ENCODE assay signal across 1 cellular context in genomic region chr1:156657161-156657970, GRCh38.
TF ChIP-seq lines count a peak whose summit lies in the region.

No MANE protein-coding gene starts in this region.

TF ChIP-seq in HEK293, 187 proteins besides CTCF, POLR2A, EP300 and RAD21 (continues in another document):
- TF ChIP-seq, protein P1, sequence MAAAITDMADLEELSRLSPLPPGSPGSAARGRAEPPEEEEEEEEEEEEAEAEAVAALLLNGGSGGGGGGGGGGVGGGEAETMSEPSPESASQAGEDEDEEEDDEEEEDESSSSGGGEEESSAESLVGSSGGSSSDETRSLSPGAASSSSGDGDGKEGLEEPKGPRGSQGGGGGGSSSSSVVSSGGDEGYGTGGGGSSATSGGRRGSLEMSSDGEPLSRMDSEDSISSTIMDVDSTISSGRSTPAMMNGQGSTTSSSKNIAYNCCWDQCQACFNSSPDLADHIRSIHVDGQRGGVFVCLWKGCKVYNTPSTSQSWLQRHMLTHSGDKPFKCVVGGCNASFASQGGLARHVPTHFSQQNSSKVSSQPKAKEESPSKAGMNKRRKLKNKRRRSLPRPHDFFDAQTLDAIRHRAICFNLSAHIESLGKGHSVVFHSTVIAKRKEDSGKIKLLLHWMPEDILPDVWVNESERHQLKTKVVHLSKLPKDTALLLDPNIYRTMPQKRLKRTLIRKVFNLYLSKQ (tag by site-specific recombination; IDR thresholded peaks at IDR 0.05; ENCODE audit: borderline replicate concordance): no peak
- TF ChIP-seq PRDM1 (tag by site-specific recombination; IDR thresholded peaks at IDR 0.05) (peak; percentile 34; the same call in 1 of the 2 replicates), ZSCAN30 (tag by site-specific recombination; IDR thresholded peaks at IDR 0.05) (no peak), ZNF792 (tag by site-specific recombination; IDR thresholded peaks at IDR 0.05) (no peak), ZNF433 (tag by site-specific recombination; IDR thresholded peaks at IDR 0.05; ENCODE audit: low read depth) (no peak), ZNF596 (tag by site-specific recombination; IDR thresholded peaks at IDR 0.05) (no peak), ZNF366 (tag by site-specific recombination; conservative IDR thresholded peaks at IDR 0.05) (peak; percentile 57), ZEB2 (tag by site-specific recombination; IDR thresholded peaks at IDR 0.05) (peak; percentile 49; the same call in 1 of the 2 replicates), SP7 (tag by site-specific recombination; IDR thresholded peaks at IDR 0.05) (no peak; the same call in 1 of the 2 replicates), GLIS2 (tag by site-specific recombination; IDR thresholded peaks at IDR 0.05) (peak; percentile 37; the same call in 1 of the 2 replicates), WT1 (tag by site-specific recombination; IDR thresholded peaks at IDR 0.05) (0 out of 2 replicates have a peak, but pooled peaks have one; percentile 27), ZNF654 (tag by site-specific recombination; IDR thresholded peaks at IDR 0.05; ENCODE audit: low read depth) (peak; percentile 70), ZBTB44 (tag by site-specific recombination; IDR thresholded peaks at IDR 0.05) (no peak), EGR2 (tag by site-specific recombination; IDR thresholded peaks at IDR 0.05; ENCODE audit: low read depth) (no peak), KLF9 (tag by site-specific recombination; IDR thresholded peaks at IDR 0.05; ENCODE audit: low read depth) (peak; percentile 33; the same call in 1 of the 2 replicates), YY1 (tag by site-specific recombination; IDR thresholded peaks at IDR 0.05) (no peak), ELK4 (IDR thresholded peaks at IDR 0.05; ENCODE audit: borderline replicate concordance, low read depth, low read length) (no peak), ZNF660 (tag by site-specific recombination; IDR thresholded peaks at IDR 0.05) (no peak), ZNF404 (tag by site-specific recombination; IDR thresholded peaks at IDR 0.05) (no peak), ZFP41 (tag by site-specific recombination; IDR thresholded peaks at IDR 0.05; ENCODE audit: borderline replicate concordance) (no peak), ZFP3 (tag by site-specific recombination; IDR thresholded peaks at IDR 0.05; ENCODE audit: low read depth) (no peak), ZNF585B (tag by site-specific recombination; IDR thresholded peaks at IDR 0.05) (no peak), ZNF610 (tag by site-specific recombination; IDR thresholded peaks at IDR 0.05; ENCODE audit: borderline replicate concordance) (no peak), ZNF76 (tag by site-specific recombination; IDR thresholded peaks at IDR 0.05; ENCODE audit: borderline replicate concordance, low read depth) (no peak), ZNF133 (tag by site-specific recombination; IDR thresholded peaks at IDR 0.05) (no peak), ZFP37 (tag by site-specific recombination; IDR thresholded peaks at IDR 0.05) (0 out of 2 replicates have a peak, but pooled peaks have one; percentile 25), GLI4 (tag by site-specific recombination; IDR thresholded peaks at IDR 0.05) (0 out of 2 replicates have a peak, but pooled peaks have one; percentile 15), ZBTB10 (tag by site-specific recombination; IDR thresholded peaks at IDR 0.05) (no peak), REPIN1 (tag by site-specific recombination; IDR thresholded peaks at IDR 0.05; ENCODE audit: low read depth) (no peak), ZSCAN23 (tag by site-specific recombination; IDR thresholded peaks at IDR 0.05) (0 out of 2 replicates have a peak, but pooled peaks have one; percentile 50), ZBTB8A (tag by site-specific recombination; IDR thresholded peaks at IDR 0.05) (no peak), ZNF600 (tag by site-specific recombination; IDR thresholded peaks at IDR 0.05) (no peak), ZBTB17 (tag by site-specific recombination; IDR thresholded peaks at IDR 0.05) (peak; percentile 23; the same call in 1 of the 2 replicates), ZXDB (tag by site-specific recombination; IDR thresholded peaks at IDR 0.05) (peak; percentile 51; the same call in 1 of the 2 replicates), SETDB1 (IDR thresholded peaks at IDR 0.05; ENCODE audit: insufficient read length, low read length) (no peak)
- TF ChIP-seq, protein P2, sequence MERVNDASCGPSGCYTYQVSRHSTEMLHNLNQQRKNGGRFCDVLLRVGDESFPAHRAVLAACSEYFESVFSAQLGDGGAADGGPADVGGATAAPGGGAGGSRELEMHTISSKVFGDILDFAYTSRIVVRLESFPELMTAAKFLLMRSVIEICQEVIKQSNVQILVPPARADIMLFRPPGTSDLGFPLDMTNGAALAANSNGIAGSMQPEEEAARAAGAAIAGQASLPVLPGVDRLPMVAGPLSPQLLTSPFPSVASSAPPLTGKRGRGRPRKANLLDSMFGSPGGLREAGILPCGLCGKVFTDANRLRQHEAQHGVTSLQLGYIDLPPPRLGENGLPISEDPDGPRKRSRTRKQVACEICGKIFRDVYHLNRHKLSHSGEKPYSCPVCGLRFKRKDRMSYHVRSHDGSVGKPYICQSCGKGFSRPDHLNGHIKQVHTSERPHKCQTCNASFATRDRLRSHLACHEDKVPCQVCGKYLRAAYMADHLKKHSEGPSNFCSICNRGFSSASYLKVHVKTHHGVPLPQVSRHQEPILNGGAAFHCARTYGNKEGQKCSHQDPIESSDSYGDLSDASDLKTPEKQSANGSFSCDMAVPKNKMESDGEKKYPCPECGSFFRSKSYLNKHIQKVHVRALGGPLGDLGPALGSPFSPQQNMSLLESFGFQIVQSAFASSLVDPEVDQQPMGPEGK (tag by site-specific recombination; IDR thresholded peaks at IDR 0.05): peak; percentile 62
- TF ChIP-seq, protein P3, sequence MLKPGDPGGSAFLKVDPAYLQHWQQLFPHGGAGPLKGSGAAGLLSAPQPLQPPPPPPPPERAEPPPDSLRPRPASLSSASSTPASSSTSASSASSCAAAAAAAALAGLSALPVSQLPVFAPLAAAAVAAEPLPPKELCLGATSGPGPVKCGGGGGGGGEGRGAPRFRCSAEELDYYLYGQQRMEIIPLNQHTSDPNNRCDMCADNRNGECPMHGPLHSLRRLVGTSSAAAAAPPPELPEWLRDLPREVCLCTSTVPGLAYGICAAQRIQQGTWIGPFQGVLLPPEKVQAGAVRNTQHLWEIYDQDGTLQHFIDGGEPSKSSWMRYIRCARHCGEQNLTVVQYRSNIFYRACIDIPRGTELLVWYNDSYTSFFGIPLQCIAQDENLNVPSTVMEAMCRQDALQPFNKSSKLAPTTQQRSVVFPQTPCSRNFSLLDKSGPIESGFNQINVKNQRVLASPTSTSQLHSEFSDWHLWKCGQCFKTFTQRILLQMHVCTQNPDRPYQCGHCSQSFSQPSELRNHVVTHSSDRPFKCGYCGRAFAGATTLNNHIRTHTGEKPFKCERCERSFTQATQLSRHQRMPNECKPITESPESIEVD (tag by site-specific recombination; IDR thresholded peaks at IDR 0.05): no peak
- TF ChIP-seq, protein P4, sequence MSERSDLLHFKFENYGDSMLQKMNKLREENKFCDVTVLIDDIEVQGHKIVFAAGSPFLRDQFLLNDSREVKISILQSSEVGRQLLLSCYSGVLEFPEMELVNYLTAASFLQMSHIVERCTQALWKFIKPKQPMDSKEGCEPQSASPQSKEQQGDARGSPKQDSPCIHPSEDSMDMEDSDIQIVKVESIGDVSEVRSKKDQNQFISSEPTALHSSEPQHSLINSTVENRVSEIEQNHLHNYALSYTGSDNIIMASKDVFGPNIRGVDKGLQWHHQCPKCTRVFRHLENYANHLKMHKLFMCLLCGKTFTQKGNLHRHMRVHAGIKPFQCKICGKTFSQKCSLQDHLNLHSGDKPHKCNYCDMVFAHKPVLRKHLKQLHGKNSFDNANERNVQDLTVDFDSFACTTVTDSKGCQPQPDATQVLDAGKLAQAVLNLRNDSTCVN (tag by site-specific recombination; optimal IDR thresholded peaks at IDR 0.05): peak; percentile 26
- TF ChIP-seq, protein P5, sequence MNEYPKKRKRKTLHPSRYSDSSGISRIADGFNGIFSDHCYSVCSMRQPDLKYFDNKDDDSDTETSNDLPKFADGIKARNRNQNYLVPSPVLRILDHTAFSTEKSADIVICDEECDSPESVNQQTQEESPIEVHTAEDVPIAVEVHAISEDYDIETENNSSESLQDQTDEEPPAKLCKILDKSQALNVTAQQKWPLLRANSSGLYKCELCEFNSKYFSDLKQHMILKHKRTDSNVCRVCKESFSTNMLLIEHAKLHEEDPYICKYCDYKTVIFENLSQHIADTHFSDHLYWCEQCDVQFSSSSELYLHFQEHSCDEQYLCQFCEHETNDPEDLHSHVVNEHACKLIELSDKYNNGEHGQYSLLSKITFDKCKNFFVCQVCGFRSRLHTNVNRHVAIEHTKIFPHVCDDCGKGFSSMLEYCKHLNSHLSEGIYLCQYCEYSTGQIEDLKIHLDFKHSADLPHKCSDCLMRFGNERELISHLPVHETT (tag by site-specific recombination; IDR thresholded peaks at IDR 0.05): 0 out of 2 replicates have a peak, but pooled peaks have one; percentile 25
- TF ChIP-seq, protein P6, sequence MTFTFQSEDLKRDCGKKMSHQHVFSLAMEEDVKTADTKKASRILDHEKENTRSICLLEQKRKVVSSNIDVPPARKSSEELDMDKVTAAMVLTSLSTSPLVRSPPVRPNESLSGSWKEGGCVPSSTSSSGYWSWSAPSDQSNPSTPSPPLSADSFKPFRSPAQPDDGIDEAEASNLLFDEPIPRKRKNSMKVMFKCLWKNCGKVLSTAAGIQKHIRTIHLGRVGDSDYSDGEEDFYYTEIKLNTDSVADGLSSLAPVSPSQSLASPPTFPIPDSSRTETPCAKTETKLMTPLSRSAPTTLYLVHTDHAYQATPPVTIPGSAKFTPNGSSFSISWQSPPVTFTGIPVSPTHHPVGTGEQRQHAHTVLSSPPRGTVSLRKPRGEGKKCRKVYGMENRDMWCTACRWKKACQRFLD (tag by site-specific recombination; IDR thresholded peaks at IDR 0.05): no peak
- TF ChIP-seq, protein P7, sequence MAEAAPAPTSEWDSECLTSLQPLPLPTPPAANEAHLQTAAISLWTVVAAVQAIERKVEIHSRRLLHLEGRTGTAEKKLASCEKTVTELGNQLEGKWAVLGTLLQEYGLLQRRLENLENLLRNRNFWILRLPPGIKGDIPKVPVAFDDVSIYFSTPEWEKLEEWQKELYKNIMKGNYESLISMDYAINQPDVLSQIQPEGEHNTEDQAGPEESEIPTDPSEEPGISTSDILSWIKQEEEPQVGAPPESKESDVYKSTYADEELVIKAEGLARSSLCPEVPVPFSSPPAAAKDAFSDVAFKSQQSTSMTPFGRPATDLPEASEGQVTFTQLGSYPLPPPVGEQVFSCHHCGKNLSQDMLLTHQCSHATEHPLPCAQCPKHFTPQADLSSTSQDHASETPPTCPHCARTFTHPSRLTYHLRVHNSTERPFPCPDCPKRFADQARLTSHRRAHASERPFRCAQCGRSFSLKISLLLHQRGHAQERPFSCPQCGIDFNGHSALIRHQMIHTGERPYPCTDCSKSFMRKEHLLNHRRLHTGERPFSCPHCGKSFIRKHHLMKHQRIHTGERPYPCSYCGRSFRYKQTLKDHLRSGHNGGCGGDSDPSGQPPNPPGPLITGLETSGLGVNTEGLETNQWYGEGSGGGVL (tag by site-specific recombination; IDR thresholded peaks at IDR 0.05): peak; percentile 36
